Comparison of ENCODE assay signal across 1 cellular context in the genomic region with DNA sequence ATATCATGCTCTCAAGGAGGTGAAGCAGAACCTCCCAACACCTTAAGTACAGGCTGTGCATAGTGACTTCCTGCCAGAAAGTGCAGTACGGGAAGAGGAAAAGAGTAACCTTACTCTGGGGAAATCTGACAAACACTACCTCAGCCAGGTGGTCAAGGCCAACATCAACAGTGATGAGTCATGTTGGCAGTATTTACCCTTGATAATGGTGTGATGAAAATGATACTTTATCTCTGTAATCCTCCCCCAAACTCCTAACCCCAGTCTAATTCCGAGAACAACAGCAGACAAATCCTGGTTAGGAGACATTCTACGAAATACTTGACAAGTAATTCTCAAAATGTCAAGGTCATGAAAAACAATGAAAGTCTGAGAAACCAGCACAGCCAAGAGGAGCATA.
TF ChIP-seq lines count a peak whose summit lies in the region.

No MANE protein-coding gene starts in this region.

TF ChIP-seq in HepG2, 621 proteins besides CTCF, POLR2A, EP300 and RAD21 (continued from another document and continues in another):
- TF ChIP-seq NCOA1 (CRISPR knock-in tag; IDR thresholded peaks at IDR 0.05) (no peak), SP2 (CRISPR knock-in tag; IDR thresholded peaks at IDR 0.05) (no peak), STAT5B (CRISPR knock-in tag; IDR thresholded peaks at IDR 0.05) (no peak), MTA1 (CRISPR knock-in tag; IDR thresholded peaks at IDR 0.05; ENCODE audit: borderline replicate concordance) (no peak), MXD4 (CRISPR knock-in tag; IDR thresholded peaks at IDR 0.05) (no peak), ZNF234 (CRISPR knock-in tag; conservative IDR thresholded peaks at IDR 0.05) (no peak), JUN (CRISPR knock-in tag; IDR thresholded peaks at IDR 0.05) (peak; percentile 38; the same call in 1 of the 2 replicates), ZNF891 (CRISPR knock-in tag; IDR thresholded peaks at IDR 0.05) (no peak), ZNF670 (CRISPR knock-in tag; IDR thresholded peaks at IDR 0.05; ENCODE audit: borderline replicate concordance) (no peak), ATF7 (IDR thresholded peaks at IDR 0.05) (no peak), ATF7 (CRISPR knock-in tag; IDR thresholded peaks at IDR 0.05) (no peak), DMAP1 (CRISPR knock-in tag; IDR thresholded peaks at IDR 0.05) (no peak), ZNF569 (CRISPR knock-in tag; IDR thresholded peaks at IDR 0.05; ENCODE audit: borderline replicate concordance) (no peak), MAFF (IDR thresholded peaks at IDR 0.05; ENCODE audit: low read depth, low read length) (0 out of 2 replicates have a peak, but pooled peaks have one; percentile 11), NR2F1 (CRISPR knock-in tag; IDR thresholded peaks at IDR 0.05) (no peak), RARG (CRISPR knock-in tag; IDR thresholded peaks at IDR 0.05; ENCODE audit: low read depth) (no peak), CENPX (CRISPR knock-in tag; IDR thresholded peaks at IDR 0.05) (no peak), SIN3A (IDR thresholded peaks at IDR 0.05; ENCODE audit: borderline replicate concordance, low read depth, low read length) (no peak), TARDBP (CRISPR knock-in tag; IDR thresholded peaks at IDR 0.05) (0 out of 2 replicates have a peak, but pooled peaks have one; percentile 34), HNRNPUL1 (IDR thresholded peaks at IDR 0.05; ENCODE audit: low read depth, low read length) (no peak), TMF1 (CRISPR knock-in tag; IDR thresholded peaks at IDR 0.05; ENCODE audit: low read depth) (no peak), ZNF615 (CRISPR knock-in tag; IDR thresholded peaks at IDR 0.05; ENCODE audit: borderline replicate concordance) (no peak), ZNF713 (CRISPR knock-in tag; IDR thresholded peaks at IDR 0.05) (no peak), SUZ12 (IDR thresholded peaks at IDR 0.05; ENCODE audit: low read depth, low read length) (no peak), ZNF333 (CRISPR knock-in tag; IDR thresholded peaks at IDR 0.05; ENCODE audit: borderline replicate concordance) (no peak), SNRNP70 (IDR thresholded peaks at IDR 0.05; ENCODE audit: low read depth, low read length) (no peak), RBM22 (optimal IDR thresholded peaks at IDR 0.05; ENCODE audit: low read length) (no peak), BORCS8-MEF2B (CRISPR knock-in tag; IDR thresholded peaks at IDR 0.05) (no peak), NCOA5 (CRISPR knock-in tag; IDR thresholded peaks at IDR 0.05) (no peak), HMG20B (CRISPR knock-in tag; conservative IDR thresholded peaks at IDR 0.05) (no peak)
- TF ChIP-seq, protein P1, sequence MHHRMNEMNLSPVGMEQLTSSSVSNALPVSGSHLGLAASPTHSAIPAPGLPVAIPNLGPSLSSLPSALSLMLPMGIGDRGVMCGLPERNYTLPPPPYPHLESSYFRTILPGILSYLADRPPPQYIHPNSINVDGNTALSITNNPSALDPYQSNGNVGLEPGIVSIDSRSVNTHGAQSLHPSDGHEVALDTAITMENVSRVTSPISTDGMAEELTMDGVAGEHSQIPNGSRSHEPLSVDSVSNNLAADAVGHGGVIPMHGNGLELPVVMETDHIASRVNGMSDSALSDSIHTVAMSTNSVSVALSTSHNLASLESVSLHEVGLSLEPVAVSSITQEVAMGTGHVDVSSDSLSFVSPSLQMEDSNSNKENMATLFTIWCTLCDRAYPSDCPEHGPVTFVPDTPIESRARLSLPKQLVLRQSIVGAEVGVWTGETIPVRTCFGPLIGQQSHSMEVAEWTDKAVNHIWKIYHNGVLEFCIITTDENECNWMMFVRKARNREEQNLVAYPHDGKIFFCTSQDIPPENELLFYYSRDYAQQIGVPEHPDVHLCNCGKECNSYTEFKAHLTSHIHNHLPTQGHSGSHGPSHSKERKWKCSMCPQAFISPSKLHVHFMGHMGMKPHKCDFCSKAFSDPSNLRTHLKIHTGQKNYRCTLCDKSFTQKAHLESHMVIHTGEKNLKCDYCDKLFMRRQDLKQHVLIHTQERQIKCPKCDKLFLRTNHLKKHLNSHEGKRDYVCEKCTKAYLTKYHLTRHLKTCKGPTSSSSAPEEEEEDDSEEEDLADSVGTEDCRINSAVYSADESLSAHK (CRISPR knock-in tag; IDR thresholded peaks at IDR 0.05; ENCODE audit: borderline replicate concordance): no peak
- TF ChIP-seq, protein P2, sequence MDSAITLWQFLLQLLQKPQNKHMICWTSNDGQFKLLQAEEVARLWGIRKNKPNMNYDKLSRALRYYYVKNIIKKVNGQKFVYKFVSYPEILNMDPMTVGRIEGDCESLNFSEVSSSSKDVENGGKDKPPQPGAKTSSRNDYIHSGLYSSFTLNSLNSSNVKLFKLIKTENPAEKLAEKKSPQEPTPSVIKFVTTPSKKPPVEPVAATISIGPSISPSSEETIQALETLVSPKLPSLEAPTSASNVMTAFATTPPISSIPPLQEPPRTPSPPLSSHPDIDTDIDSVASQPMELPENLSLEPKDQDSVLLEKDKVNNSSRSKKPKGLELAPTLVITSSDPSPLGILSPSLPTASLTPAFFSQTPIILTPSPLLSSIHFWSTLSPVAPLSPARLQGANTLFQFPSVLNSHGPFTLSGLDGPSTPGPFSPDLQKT (CRISPR knock-in tag; IDR thresholded peaks at IDR 0.05; ENCODE audit: borderline replicate concordance): no peak
- TF ChIP-seq, protein P3, sequence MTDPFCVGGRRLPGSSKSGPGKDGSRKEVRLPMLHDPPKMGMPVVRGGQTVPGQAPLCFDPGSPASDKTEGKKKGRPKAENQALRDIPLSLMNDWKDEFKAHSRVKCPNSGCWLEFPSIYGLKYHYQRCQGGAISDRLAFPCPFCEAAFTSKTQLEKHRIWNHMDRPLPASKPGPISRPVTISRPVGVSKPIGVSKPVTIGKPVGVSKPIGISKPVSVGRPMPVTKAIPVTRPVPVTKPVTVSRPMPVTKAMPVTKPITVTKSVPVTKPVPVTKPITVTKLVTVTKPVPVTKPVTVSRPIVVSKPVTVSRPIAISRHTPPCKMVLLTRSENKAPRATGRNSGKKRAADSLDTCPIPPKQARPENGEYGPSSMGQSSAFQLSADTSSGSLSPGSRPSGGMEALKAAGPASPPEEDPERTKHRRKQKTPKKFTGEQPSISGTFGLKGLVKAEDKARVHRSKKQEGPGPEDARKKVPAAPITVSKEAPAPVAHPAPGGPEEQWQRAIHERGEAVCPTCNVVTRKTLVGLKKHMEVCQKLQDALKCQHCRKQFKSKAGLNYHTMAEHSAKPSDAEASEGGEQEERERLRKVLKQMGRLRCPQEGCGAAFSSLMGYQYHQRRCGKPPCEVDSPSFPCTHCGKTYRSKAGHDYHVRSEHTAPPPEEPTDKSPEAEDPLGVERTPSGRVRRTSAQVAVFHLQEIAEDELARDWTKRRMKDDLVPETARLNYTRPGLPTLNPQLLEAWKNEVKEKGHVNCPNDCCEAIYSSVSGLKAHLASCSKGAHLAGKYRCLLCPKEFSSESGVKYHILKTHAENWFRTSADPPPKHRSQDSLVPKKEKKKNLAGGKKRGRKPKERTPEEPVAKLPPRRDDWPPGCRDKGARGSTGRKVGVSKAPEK (CRISPR knock-in tag; IDR thresholded peaks at IDR 0.05; ENCODE audit: borderline replicate concordance): no peak
- TF ChIP-seq, protein P4, sequence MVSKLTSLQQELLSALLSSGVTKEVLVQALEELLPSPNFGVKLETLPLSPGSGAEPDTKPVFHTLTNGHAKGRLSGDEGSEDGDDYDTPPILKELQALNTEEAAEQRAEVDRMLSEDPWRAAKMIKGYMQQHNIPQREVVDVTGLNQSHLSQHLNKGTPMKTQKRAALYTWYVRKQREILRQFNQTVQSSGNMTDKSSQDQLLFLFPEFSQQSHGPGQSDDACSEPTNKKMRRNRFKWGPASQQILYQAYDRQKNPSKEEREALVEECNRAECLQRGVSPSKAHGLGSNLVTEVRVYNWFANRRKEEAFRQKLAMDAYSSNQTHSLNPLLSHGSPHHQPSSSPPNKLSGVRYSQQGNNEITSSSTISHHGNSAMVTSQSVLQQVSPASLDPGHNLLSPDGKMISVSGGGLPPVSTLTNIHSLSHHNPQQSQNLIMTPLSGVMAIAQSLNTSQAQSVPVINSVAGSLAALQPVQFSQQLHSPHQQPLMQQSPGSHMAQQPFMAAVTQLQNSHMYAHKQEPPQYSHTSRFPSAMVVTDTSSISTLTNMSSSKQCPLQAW (CRISPR knock-in tag; IDR thresholded peaks at IDR 0.05): no peak
- TF ChIP-seq, protein P5, sequence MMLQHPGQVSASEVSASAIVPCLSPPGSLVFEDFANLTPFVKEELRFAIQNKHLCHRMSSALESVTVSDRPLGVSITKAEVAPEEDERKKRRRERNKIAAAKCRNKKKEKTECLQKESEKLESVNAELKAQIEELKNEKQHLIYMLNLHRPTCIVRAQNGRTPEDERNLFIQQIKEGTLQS (CRISPR knock-in tag; IDR thresholded peaks at IDR 0.05): peak; percentile 95
- TF ChIP-seq, protein P6, sequence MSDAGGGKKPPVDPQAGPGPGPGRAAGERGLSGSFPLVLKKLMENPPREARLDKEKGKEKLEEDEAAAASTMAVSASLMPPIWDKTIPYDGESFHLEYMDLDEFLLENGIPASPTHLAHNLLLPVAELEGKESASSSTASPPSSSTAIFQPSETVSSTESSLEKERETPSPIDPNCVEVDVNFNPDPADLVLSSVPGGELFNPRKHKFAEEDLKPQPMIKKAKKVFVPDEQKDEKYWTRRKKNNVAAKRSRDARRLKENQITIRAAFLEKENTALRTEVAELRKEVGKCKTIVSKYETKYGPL (CRISPR knock-in tag; IDR thresholded peaks at IDR 0.05): no peak
- TF ChIP-seq, protein P7, sequence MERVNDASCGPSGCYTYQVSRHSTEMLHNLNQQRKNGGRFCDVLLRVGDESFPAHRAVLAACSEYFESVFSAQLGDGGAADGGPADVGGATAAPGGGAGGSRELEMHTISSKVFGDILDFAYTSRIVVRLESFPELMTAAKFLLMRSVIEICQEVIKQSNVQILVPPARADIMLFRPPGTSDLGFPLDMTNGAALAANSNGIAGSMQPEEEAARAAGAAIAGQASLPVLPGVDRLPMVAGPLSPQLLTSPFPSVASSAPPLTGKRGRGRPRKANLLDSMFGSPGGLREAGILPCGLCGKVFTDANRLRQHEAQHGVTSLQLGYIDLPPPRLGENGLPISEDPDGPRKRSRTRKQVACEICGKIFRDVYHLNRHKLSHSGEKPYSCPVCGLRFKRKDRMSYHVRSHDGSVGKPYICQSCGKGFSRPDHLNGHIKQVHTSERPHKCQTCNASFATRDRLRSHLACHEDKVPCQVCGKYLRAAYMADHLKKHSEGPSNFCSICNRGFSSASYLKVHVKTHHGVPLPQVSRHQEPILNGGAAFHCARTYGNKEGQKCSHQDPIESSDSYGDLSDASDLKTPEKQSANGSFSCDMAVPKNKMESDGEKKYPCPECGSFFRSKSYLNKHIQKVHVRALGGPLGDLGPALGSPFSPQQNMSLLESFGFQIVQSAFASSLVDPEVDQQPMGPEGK (CRISPR knock-in tag; IDR thresholded peaks at IDR 0.05): no peak
- TF ChIP-seq, protein P8, sequence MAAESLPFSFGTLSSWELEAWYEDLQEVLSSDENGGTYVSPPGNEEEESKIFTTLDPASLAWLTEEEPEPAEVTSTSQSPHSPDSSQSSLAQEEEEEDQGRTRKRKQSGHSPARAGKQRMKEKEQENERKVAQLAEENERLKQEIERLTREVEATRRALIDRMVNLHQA (CRISPR knock-in tag; IDR thresholded peaks at IDR 0.05): no peak
- TF ChIP-seq, protein P9, sequence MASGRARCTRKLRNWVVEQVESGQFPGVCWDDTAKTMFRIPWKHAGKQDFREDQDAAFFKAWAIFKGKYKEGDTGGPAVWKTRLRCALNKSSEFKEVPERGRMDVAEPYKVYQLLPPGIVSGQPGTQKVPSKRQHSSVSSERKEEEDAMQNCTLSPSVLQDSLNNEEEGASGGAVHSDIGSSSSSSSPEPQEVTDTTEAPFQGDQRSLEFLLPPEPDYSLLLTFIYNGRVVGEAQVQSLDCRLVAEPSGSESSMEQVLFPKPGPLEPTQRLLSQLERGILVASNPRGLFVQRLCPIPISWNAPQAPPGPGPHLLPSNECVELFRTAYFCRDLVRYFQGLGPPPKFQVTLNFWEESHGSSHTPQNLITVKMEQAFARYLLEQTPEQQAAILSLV (CRISPR knock-in tag; IDR thresholded peaks at IDR 0.05; ENCODE audit: borderline replicate concordance): no peak
- TF ChIP-seq, protein P10, sequence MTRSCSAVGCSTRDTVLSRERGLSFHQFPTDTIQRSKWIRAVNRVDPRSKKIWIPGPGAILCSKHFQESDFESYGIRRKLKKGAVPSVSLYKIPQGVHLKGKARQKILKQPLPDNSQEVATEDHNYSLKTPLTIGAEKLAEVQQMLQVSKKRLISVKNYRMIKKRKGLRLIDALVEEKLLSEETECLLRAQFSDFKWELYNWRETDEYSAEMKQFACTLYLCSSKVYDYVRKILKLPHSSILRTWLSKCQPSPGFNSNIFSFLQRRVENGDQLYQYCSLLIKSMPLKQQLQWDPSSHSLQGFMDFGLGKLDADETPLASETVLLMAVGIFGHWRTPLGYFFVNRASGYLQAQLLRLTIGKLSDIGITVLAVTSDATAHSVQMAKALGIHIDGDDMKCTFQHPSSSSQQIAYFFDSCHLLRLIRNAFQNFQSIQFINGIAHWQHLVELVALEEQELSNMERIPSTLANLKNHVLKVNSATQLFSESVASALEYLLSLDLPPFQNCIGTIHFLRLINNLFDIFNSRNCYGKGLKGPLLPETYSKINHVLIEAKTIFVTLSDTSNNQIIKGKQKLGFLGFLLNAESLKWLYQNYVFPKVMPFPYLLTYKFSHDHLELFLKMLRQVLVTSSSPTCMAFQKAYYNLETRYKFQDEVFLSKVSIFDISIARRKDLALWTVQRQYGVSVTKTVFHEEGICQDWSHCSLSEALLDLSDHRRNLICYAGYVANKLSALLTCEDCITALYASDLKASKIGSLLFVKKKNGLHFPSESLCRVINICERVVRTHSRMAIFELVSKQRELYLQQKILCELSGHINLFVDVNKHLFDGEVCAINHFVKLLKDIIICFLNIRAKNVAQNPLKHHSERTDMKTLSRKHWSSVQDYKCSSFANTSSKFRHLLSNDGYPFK (CRISPR knock-in tag; IDR thresholded peaks at IDR 0.05; ENCODE audit: borderline replicate concordance): no peak
- TF ChIP-seq, protein P11, sequence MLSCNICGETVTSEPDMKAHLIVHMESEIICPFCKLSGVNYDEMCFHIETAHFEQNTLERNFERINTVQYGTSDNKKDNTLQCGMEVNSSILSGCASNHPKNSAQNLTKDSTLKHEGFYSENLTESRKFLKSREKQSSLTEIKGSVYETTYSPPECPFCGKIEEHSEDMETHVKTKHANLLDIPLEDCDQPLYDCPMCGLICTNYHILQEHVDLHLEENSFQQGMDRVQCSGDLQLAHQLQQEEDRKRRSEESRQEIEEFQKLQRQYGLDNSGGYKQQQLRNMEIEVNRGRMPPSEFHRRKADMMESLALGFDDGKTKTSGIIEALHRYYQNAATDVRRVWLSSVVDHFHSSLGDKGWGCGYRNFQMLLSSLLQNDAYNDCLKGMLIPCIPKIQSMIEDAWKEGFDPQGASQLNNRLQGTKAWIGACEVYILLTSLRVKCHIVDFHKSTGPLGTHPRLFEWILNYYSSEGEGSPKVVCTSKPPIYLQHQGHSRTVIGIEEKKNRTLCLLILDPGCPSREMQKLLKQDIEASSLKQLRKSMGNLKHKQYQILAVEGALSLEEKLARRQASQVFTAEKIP (CRISPR knock-in tag; IDR thresholded peaks at IDR 0.05; ENCODE audit: borderline replicate concordance): no peak
- TF ChIP-seq, protein P12, sequence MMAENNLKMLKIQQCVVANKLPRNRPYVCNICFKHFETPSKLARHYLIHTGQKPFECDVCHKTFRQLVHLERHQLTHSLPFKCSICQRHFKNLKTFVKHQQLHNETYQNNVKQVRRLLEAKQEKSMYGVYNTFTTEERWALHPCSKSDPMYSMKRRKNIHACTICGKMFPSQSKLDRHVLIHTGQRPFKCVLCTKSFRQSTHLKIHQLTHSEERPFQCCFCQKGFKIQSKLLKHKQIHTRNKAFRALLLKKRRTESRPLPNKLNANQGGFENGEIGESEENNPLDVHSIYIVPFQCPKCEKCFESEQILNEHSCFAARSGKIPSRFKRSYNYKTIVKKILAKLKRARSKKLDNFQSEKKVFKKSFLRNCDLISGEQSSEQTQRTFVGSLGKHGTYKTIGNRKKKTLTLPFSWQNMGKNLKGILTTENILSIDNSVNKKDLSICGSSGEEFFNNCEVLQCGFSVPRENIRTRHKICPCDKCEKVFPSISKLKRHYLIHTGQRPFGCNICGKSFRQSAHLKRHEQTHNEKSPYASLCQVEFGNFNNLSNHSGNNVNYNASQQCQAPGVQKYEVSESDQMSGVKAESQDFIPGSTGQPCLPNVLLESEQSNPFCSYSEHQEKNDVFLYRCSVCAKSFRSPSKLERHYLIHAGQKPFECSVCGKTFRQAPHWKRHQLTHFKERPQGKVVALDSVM (CRISPR knock-in tag; IDR thresholded peaks at IDR 0.05): no peak
